In the genomic region with DNA sequence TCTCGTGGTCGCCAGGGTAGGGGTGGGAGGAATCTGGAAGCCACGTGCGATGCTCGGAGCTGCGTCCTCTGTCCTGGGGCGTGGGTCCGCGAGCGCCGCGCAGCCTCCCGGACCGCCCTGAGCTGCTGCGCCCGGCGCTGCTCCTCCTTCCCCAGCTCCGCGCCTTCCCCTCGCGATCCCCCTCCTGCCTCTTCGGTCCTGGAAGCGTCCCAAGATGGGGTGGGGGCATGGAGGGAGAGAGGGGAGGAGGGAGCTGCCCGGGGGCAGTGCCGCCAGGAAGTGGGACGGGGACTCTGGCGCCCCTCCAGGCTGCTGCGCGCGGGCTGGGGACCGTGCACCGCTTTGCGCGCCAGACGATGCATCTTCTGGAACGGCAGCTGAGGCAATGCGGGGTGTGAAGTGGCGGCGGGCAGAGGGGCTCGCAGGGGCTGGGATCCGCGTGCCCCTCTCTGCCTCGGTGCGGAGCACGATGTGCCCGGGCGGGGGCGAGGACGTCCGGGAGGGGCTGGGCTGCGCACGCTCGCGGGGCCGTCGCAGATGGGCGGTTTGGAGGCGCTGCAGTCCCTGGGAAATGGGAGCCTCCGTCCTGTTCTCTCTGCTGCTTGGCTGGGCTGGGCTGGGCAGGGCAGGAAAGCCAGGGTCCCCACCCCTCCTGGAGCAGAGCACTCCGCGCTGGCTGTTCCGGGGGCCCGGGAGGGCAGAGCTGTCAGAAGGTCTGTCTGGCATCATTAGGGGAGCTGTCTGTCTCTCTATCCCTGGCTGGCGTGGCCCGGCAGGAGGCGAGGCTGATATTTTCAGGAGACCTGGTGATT, we compare ENCODE assay signal across 8 cellular contexts.
A peak's percentile ranks its signal among the peaks of the same experiment; 100 is the strongest.
DNase-seq lines count a peak whose midpoint lies in the region; ATAC-seq and TF ChIP-seq lines count a peak whose summit lies in the region.

No MANE protein-coding gene starts in this region.

- H3K36me3 ChIP-seq in heart right ventricle = no peaks in the 10 kb centered on the region

- H3K9me3 ChIP-seq in heart right ventricle = peaks cover 0 to under 1% (median 0%) of the 10 kb centered on the region in 11 donors

- TF ChIP-seq CTCF in heart right ventricle (IDR thresholded peaks at IDR 0.05) = peak in 2 of 9 donors; percentile 11 to 17

- peaks cover 5 to 38% (median 22%) of the 10 kb centered on the region in 7 donors for H3K27me3 ChIP-seq in heart right ventricle

- peak; percentile 12 for DNase-seq in activated T-cell treated with anti-CD3 and anti-CD28 coated beads for 1 hour (ENCODE audit: low read depth)
- no peak for DNase-seq in activated T-cell treated with anti-CD3 and anti-CD28 coated beads for 4 hours
- peak; percentile 6 for DNase-seq in activated CD4-positive, alpha-beta T cell treated with anti-CD3 and anti-CD28 coated beads, Interleukin-2, amount 50 U/mL, for 1 hour
- DNase-seq in heart right ventricle = peak in 1 of 2 donors; percentile 42
- DNase-seq in stimulated activated CD4-positive, alpha-beta T cell treated with anti-CD3 and anti-CD28 coated beads, Interleukin-2, amount 100 ng/mL, for 48 hours = peak; percentile 23 to 31
- DNase-seq in NOMO-1 (lab: John Stamatoyannopoulos, UW; ENCODE audit: unreplicated experiment in 2 of 2) = no peak

- H3K27ac ChIP-seq in heart right ventricle = no peak overlapping the region

- 2 to 3% methylated on average over 66 of the region's 66 CpGs for WGBS in heart right ventricle, 2 donors

- intact Hi-C loops in heart right ventricle (cut with DNase I) = no loop called here

- peak overlapping the region in 9 of 10 donors; percentile 22 to 58 (median 44) for H3K4me3 ChIP-seq in heart right ventricle

- H3K4me1 ChIP-seq in heart right ventricle = peaks cover 0 to 12% (median 8%) of the 10 kb centered on the region in 9 donors

- ATAC-seq in heart right ventricle = peak; percentile 31 to 56 (median 44)
- no peak for ATAC-seq in GM19035 (IDR thresholded peaks at IDR 0.05; ENCODE audit: unreplicated experiment)
- ATAC-seq in HG03159 (IDR thresholded peaks at IDR 0.05; ENCODE audit: unreplicated experiment) = no peak

Comparison
In these comparisons a context has a peak if more than half of its experiments do, and no peak if none do; other contexts are left out.
1. DNase-seq: peak in activated T-cell treated with anti-CD3 and anti-CD28 coated beads for 1 hour (single experiment), activated CD4-positive, alpha-beta T cell treated with anti-CD3 and anti-CD28 coated beads, Interleukin-2, amount 50 U/mL, for 1 hour (single experiment) and stimulated activated CD4-positive, alpha-beta T cell treated with anti-CD3 and anti-CD28 coated beads, Interleukin-2, amount 100 ng/mL, for 48 hours (2 of 2); none in activated T-cell treated with anti-CD3 and anti-CD28 coated beads for 4 hours (single experiment) and NOMO-1 (0 of 2).
2. ATAC-seq: peak in heart right ventricle (8 of 8); none in GM19035 (single experiment) and HG03159 (single experiment).